In genomic region chr9:90505695-90506094, GRCh38 we compare ENCODE assay signal across 30 cellular contexts.
"Had no signal": no experiment of that assay in that cellular context is flagged by ENCODE, and none has a peak within 500 bp of the region (broad histone marks: within the 10 kb centered on the region; RNA-seq: fewer than 3 reads in every experiment).

No MANE protein-coding gene starts in this region.

- H3K36me3 Mint-ChIP-seq: immature natural killer cell had no signal

- H3K9ac ChIP-seq: neural progenitor cell had no signal

- H3K4me1 ChIP-seq: esophagus squamous epithelium, heart right ventricle, lower lobe of right lung, prostate gland, right atrium auricular region, suprapubic skin, transverse colon, upper lobe of right lung, uterus had no signal

- DNase-seq: cortex of kidney; effector memory CD8-positive, alpha-beta T cell; erythroblast; esophagus squamous epithelium; foreskin melanocyte; glutamatergic neuron; heart right ventricle; hypothalamus; immature natural killer cell; kidney glomerular epithelial cell; left colon; left ventricle myocardium superior; lower lobe of right lung; stimulated activated CD4-positive, alpha-beta T cell treated with anti-CD3 and anti-CD28 coated beads, Interleukin-12 subunit alpha, Interleukin-12 subunit beta, amount 100 ng/mL, for 4 hours; stimulated activated CD4-positive, alpha-beta T cell treated with anti-CD3 and anti-CD28 coated beads, Interleukin-1b, Interleukin-23, amount 100 ng/mL, for 48 hours; stimulated activated CD4-positive, alpha-beta T cell treated with anti-CD3 and anti-CD28 coated beads, Interleukin-4, amount 100 ng/mL, for 1 hour; stimulated activated CD8-positive, alpha-beta memory T cell treated with anti-CD3 and anti-CD28 coated beads, Interleukin-4, amount 100 ng/mL, for 48 hours; stimulated activated naive CD4-positive, alpha-beta T cell; stimulated activated naive CD8-positive, alpha-beta T cell treated with anti-CD3 and anti-CD28 coated beads, Interleukin-15, amount 100 ng/mL, for 72 hours; transverse colon; upper lobe of right lung; uterus had no signal

- H3K36me3 ChIP-seq: esophagus squamous epithelium, heart right ventricle, lower lobe of right lung, neural progenitor cell, prostate gland, right atrium auricular region, suprapubic skin, transverse colon, upper lobe of right lung, uterus had no signal

- H3K27ac ChIP-seq: esophagus squamous epithelium, heart right ventricle, lower lobe of right lung, neural progenitor cell, prostate gland, right atrium auricular region, suprapubic skin, transverse colon, upper lobe of right lung, uterus had no signal

- FAIRE-seq: endometrium had no signal

- H3K4me2 ChIP-seq: neural progenitor cell, smooth muscle cell had no signal

- H3K9me3 ChIP-seq: esophagus squamous epithelium, heart right ventricle, lower lobe of right lung, prostate gland, right atrium auricular region, suprapubic skin, transverse colon, upper lobe of right lung, uterus had no signal

- H3K4me1 Mint-ChIP-seq: nephron; stimulated activated naive CD8-positive, alpha-beta T cell treated with anti-CD3 and anti-CD28 coated beads, Interleukin-15, amount 100 ng/mL, for 72 hours had no signal

- H3K27ac Mint-ChIP-seq: effector memory CD8-positive, alpha-beta T cell; immature natural killer cell; nephron; neural progenitor cell; stimulated activated naive CD8-positive, alpha-beta T cell treated with anti-CD3 and anti-CD28 coated beads, Interleukin-15, amount 100 ng/mL, for 72 hours had no signal

- H3K27me3 ChIP-seq: esophagus squamous epithelium, heart right ventricle, neural progenitor cell, right atrium auricular region, suprapubic skin, transverse colon, upper lobe of right lung, uterus had no signal

- ATAC-seq: effector memory CD8-positive, alpha-beta T cell; heart right ventricle; left colon; left ventricle myocardium superior; lower lobe of right lung; sciatic nerve; stimulated activated naive CD8-positive, alpha-beta T cell treated with anti-CD3 and anti-CD28 coated beads, Interleukin-15, amount 100 ng/mL, for 72 hours; upper lobe of right lung had no signal

- H3K4me3 ChIP-seq: esophagus squamous epithelium, heart right ventricle, lower lobe of right lung, neural progenitor cell, prostate gland, right atrium auricular region, smooth muscle cell, suprapubic skin, transverse colon, upper lobe of right lung, uterus had no signal

- H3K4me3 Mint-ChIP-seq: effector memory CD8-positive, alpha-beta T cell; immature natural killer cell; nephron; neural progenitor cell; stimulated activated naive CD8-positive, alpha-beta T cell treated with anti-CD3 and anti-CD28 coated beads, Interleukin-15, amount 100 ng/mL, for 72 hours had no signal

- H3K9me3 Mint-ChIP-seq: effector memory CD8-positive, alpha-beta T cell; nephron; stimulated activated naive CD8-positive, alpha-beta T cell treated with anti-CD3 and anti-CD28 coated beads, Interleukin-15, amount 100 ng/mL, for 72 hours had no signal

- H3K27me3 Mint-ChIP-seq: stimulated activated naive CD8-positive, alpha-beta T cell treated with anti-CD3 and anti-CD28 coated beads, Interleukin-15, amount 100 ng/mL, for 72 hours had no signal

- H2AFZ ChIP-seq: neural progenitor cell had no signal
